In genomic region chr12:125099407-125099779, GRCh38 we compare ENCODE assay signal across 17 cellular contexts. TPM values are rescaled to one million over a fixed set of nuclear protein-coding genes. Genes with fewer than 3 reads are reported as not detected.
DNase-seq lines count a peak whose midpoint lies in the region; ATAC-seq, FAIRE-seq and TF ChIP-seq lines count a peak whose summit lies in the region.
"Had no signal": no experiment of that assay in that cellular context is flagged by ENCODE, and none has a peak within 500 bp of the region (broad histone marks: within the 10 kb centered on the region; RNA-seq: fewer than 3 reads in every experiment).

No MANE protein-coding gene starts in this region.

- peaks cover 6% of the 10 kb centered on the region for H3K79me1 ChIP-seq in mesendoderm (ENCODE audit: low read length)

- no peak for TF ChIP-seq CTCF in right atrium auricular region (IDR thresholded peaks at IDR 0.05)

- H2BK15ac ChIP-seq in mesendoderm (replicated peaks; ENCODE audit: low read depth): no peak overlapping the region

- DNase-seq in left ventricle myocardium superior (no peak), right atrium auricular region (ENCODE audit: low spot score) (no peak), T-helper 17 cell (no peak), mesendoderm (no peak), H54 (ENCODE audit: insufficient read length, low spot score) (no peak)
- DNase-seq: CD8-positive, alpha-beta T cell; COR-L47; DND-41; GDM1 had no signal

- no peak overlapping the region for H2AK5ac ChIP-seq in mesendoderm (ENCODE audit: low read length)

- no peak overlapping the region for H3K4ac ChIP-seq in mesendoderm (ENCODE audit: low read depth, low read length)

- TF ChIP-seq POLR2A in H54 (IDR thresholded peaks at IDR 0.05; ENCODE audit: low read depth, low read length): no peak

- peaks cover 4% of the 10 kb centered on the region for H3K79me2 ChIP-seq in mesendoderm (ENCODE audit: control insufficient read depth, insufficient read depth, low read length)

- no peak overlapping the region for H4K8ac ChIP-seq in mesendoderm (ENCODE audit: low read depth, low read length)

- H3K36me3 Mint-ChIP-seq in T-helper 17 cell (ENCODE audit: low read depth): peaks cover 8% of the 10 kb centered on the region

- H3K4me3 Mint-ChIP-seq in T-helper 17 cell: peak overlapping the region; percentile 53
- H3K4me3 Mint-ChIP-seq: B cell; CD14-positive monocyte; CD8-positive, alpha-beta T cell had no signal

- H4K5ac ChIP-seq in mesendoderm (ENCODE audit: low read length): no peak overlapping the region

- no peak overlapping the region for H3K27ac ChIP-seq in right atrium auricular region
- H3K27ac ChIP-seq in mesendoderm (ENCODE audit: low read depth, low read length): peak overlapping the region; percentile 32

- H3K4me1 ChIP-seq in right atrium auricular region (no peaks in the 10 kb centered on the region), mesendoderm (ENCODE audit: control insufficient read depth, low read depth, low read length) (peaks cover 3% of the 10 kb centered on the region)

- H3K27me3 Mint-ChIP-seq in T-helper 17 cell: no peaks in the 10 kb centered on the region
- H3K27me3 Mint-ChIP-seq: B cell had no signal

- no peak overlapping the region for H3K9ac ChIP-seq in mesendoderm (ENCODE audit: low read length)

- intact Hi-C loops in left ventricle myocardium superior (cut with micrococcal nuclease): no loop called here

- no peaks in the 10 kb centered on the region for H3K9me3 ChIP-seq in right atrium auricular region
- no peaks in the 10 kb centered on the region for H3K9me3 ChIP-seq in T-helper 17 cell (ENCODE audit: control insufficient read depth, low read length, poor library complexity, severe bottlenecking)

- H3K4me1 Mint-ChIP-seq in T-helper 17 cell: peaks cover 11% of the 10 kb centered on the region
- H3K4me1 Mint-ChIP-seq: B cell, CD14-positive monocyte had no signal

- no CpG with 5 or more reads among the region's 7 CpGs for WGBS in mesendoderm (ENCODE audit: extremely low coverage, insufficient coverage, low lambda C conversion rate)

- no peak for FAIRE-seq in H54 (lab: Jason Lieb, UNC)
- FAIRE-seq: A204.1, GM19239, HTR-8/SVneo had no signal

- H3K27ac Mint-ChIP-seq in T-helper 17 cell: no peak overlapping the region
- H3K27ac Mint-ChIP-seq: B cell; CD14-positive monocyte; CD8-positive, alpha-beta T cell had no signal

- H3K27me3 ChIP-seq in right atrium auricular region (no peaks in the 10 kb centered on the region), mesendoderm (ENCODE audit: insufficient read depth, low read length, poor library complexity) (no peaks in the 10 kb centered on the region)

- no peak overlapping the region for H2BK5ac ChIP-seq in mesendoderm (ENCODE audit: low read length)

- no peak overlapping the region for H3K18ac ChIP-seq in mesendoderm (ENCODE audit: low read length)

- ATAC-seq in left ventricle myocardium superior (peak; percentile 48), T-helper 17 cell (no peak), HG03432 (IDR thresholded peaks at IDR 0.05; ENCODE audit: unreplicated experiment) (no peak), GM21423 (IDR thresholded peaks at IDR 0.05; ENCODE audit: unreplicated experiment) (no peak)
- ATAC-seq: CD8-positive, alpha-beta T cell; HCT116 had no signal

- peaks cover 20% of the 10 kb centered on the region for H3K36me3 ChIP-seq in right atrium auricular region
- peaks cover 5% of the 10 kb centered on the region for H3K36me3 ChIP-seq in mesendoderm (ENCODE audit: control insufficient read depth, insufficient read depth, low read length)

- H3K4me3 ChIP-seq in right atrium auricular region: no peak overlapping the region
- no peak overlapping the region for H3K4me3 ChIP-seq in mesendoderm (ENCODE audit: low read length)

- H3K4me2 ChIP-seq in mesendoderm (ENCODE audit: low read length): no peak overlapping the region

- no peak overlapping the region for H2BK120ac ChIP-seq in mesendoderm (ENCODE audit: low read depth, low read length)

- no peak overlapping the region for H3K23ac ChIP-seq in mesendoderm (ENCODE audit: low read length)

- H3K56ac ChIP-seq in mesendoderm (ENCODE audit: low read length): no peak overlapping the region

RNA-seq across cellular contexts. Expression of gene AACS, which starts 34.2 kb away (rescaled TPM):
- total RNA-seq in left ventricle myocardium superior: 12.9 TPM
- 10 to 100 TPM in 1 of 2 donors, 1 to 10 TPM in 1; 7.4 to 11.7 TPM for total RNA-seq in right atrium auricular region
- 1 to 10 TPM; 7.9 to 9.4 TPM for total RNA-seq in T-helper 17 cell
- 14.0 TPM for polyA plus RNA-seq in mesendoderm (2013, experiment 1 of 2)
- polyA plus RNA-seq in mesendoderm (2013, experiment 2 of 2): 15.1 TPM
